15 cellular contexts compared by ENCODE assay signal in genomic region chr18:55088000-55088401, GRCh38.
DNase-seq lines count a peak whose midpoint lies in the region; ATAC-seq and TF ChIP-seq lines count a peak whose summit lies in the region.
"Had no signal": no experiment of that assay in that cellular context is flagged by ENCODE, and none has a peak within 500 bp of the region (broad histone marks: within the 10 kb centered on the region; RNA-seq: fewer than 3 reads in every experiment).

No MANE protein-coding gene starts in this region.

- intact Hi-C loops in stomach (cut with DNase I; ENCODE audit: low total_unique reads), result no loop called here

- ATAC-seq in GM19023 (IDR thresholded peaks at IDR 0.05; ENCODE audit: unreplicated experiment), result peak; percentile 67
- peak; percentile 51 for ATAC-seq in HG02884 (IDR thresholded peaks at IDR 0.05; ENCODE audit: unreplicated experiment)
- ATAC-seq: effector memory CD8-positive, alpha-beta T cell had no signal

- no peaks in the 10 kb centered on the region for H3K36me3 ChIP-seq in stomach
- H3K36me3 ChIP-seq: neural progenitor cell had no signal

- TF ChIP-seq CTCF in stomach (IDR thresholded peaks at IDR 0.05), result no peak

- no peak overlapping the region for H3K27ac ChIP-seq in stomach
- H3K27ac ChIP-seq: neural progenitor cell had no signal

- no peak for TF ChIP-seq POLR2A in stomach (IDR thresholded peaks at IDR 0.05)

- peaks cover 0 to 10% (median 0%) of the 10 kb centered on the region in 4 donors for H3K4me1 ChIP-seq in stomach
- H3K4me1 ChIP-seq: neural progenitor cell had no signal

- DNase-seq in NCI-H2227 treated with DMSO at 0.1 percent for 48 hours (lab: John Stamatoyannopoulos, UW) (peak; percentile 75), myocyte (ENCODE audit: low read depth) (peak; percentile 35), NCI-H524 (lab: John Stamatoyannopoulos, UW) (no peak), stomach (no peak), SHP77 treated with DMSO at 0.1 percent for 48 hours (lab: John Stamatoyannopoulos, UW) (no peak)
- no peak for DNase-seq in activated naive CD4-positive, alpha-beta T cell treated with anti-CD3 and anti-CD28 coated beads, Interleukin-2, amount 50 U/mL, for 16 hours
- DNase-seq: activated CD4-positive, alpha-beta T cell treated with anti-CD3 and anti-CD28 coated beads for 4 hours; CD4-positive, alpha-beta memory T cell; effector memory CD8-positive, alpha-beta T cell; HFFc6; NCI-H1436 treated with DMSO at 0.1 percent for 48 hours; T-helper 1 cell had no signal

- no peaks in the 10 kb centered on the region for H3K9me3 ChIP-seq in stomach

- 19 to 35% (median 28%) methylated on average over 2 of the region's 2 CpGs for WGBS in stomach, 5 donors

- H3K4me3 ChIP-seq in stomach, result no peak overlapping the region
- H3K4me3 ChIP-seq: neural progenitor cell had no signal

- no peak for TF ChIP-seq EP300 in stomach (IDR thresholded peaks at IDR 0.05)

- H3K27me3 ChIP-seq in stomach, result no peaks in the 10 kb centered on the region
- H3K27me3 ChIP-seq: neural progenitor cell had no signal

Comparison
In these comparisons a context has a peak if more than half of its experiments do, and no peak if none do; other contexts are left out.
1. DNase-seq: peak in NCI-H2227 treated with DMSO at 0.1 percent for 48 hours (single experiment) and myocyte (single experiment); none in NCI-H524 (0 of 2), stomach (single experiment), SHP77 treated with DMSO at 0.1 percent for 48 hours (single experiment) and activated naive CD4-positive, alpha-beta T cell treated with anti-CD3 and anti-CD28 coated beads, Interleukin-2, amount 50 U/mL, for 16 hours (single experiment).